ENCODE assay signal across 23 cellular contexts in genomic region chr9:84846501-84847323, GRCh38.
DNase-seq lines count a peak whose midpoint lies in the region; ATAC-seq and TF ChIP-seq lines count a peak whose summit lies in the region.
"Had no signal": no experiment of that assay in that cellular context is flagged by ENCODE, and none has a peak within 500 bp of the region (broad histone marks: within the 10 kb centered on the region; RNA-seq: fewer than 3 reads in every experiment).

No MANE protein-coding gene starts in this region.

- H3K4me3 Mint-ChIP-seq in GM23338 (no peak overlapping the region), T-helper 17 cell (no peak overlapping the region)
- H3K4me3 Mint-ChIP-seq: activated CD4-positive, alpha-beta T cell treated with anti-CD3 and anti-CD28 coated beads, Interleukin-2, amount 10 ng/mL, durations not matched to agents 24 days and 14 days; CD4-positive, alpha-beta T cell; mesothelial cell of epicardium; natural killer cell treated with Interleukin-12 subunit alpha and Interleukin-12 subunit beta and Interleukin-15 and Interleukin-18, amount 100 ng/mL, for 72 hours had no signal

- peaks cover 12% of the 10 kb centered on the region; the same call in 1 of the 2 replicates for H3K9me2 ChIP-seq in GM23338 (ENCODE audit: insufficient read depth)
- no peaks in the 10 kb centered on the region for H3K9me2 ChIP-seq in hepatocyte (replicated peaks; ENCODE audit: insufficient read depth)

- H3K9me3 Mint-ChIP-seq in GM23338, result peaks cover 6% of the 10 kb centered on the region; the same call in 1 of the 3 replicates
- H3K9me3 Mint-ChIP-seq: activated CD4-positive, alpha-beta T cell treated with anti-CD3 and anti-CD28 coated beads, Interleukin-2, amount 10 ng/mL, durations not matched to agents 24 days and 14 days; CD4-positive, alpha-beta T cell had no signal

- H3K4me1 ChIP-seq in GM23338 (ENCODE audit: insufficient read depth), result peaks cover 28% of the 10 kb centered on the region
- H3K4me1 ChIP-seq in hepatocyte (ENCODE audit: insufficient read depth), result peaks cover 4% of the 10 kb centered on the region
- H3K4me1 ChIP-seq: testis had no signal

- H4K20me1 ChIP-seq in GM23338 (replicated peaks; ENCODE audit: insufficient read depth), result no peaks in the 10 kb centered on the region
- no peaks in the 10 kb centered on the region for H4K20me1 ChIP-seq in hepatocyte (ENCODE audit: insufficient read depth, poor library complexity, severe bottlenecking)

- no peak overlapping the region for H3K27ac ChIP-seq in GM23338 (ENCODE audit: low read depth)
- peak overlapping the region; percentile 56 for H3K27ac ChIP-seq in cingulate gyrus (ENCODE audit: low read depth, low read length)
- H3K27ac ChIP-seq in hepatocyte, result no peak overlapping the region
- H3K27ac ChIP-seq: brain microvascular endothelial cell, testis had no signal

- no peaks in the 10 kb centered on the region for H3K9me3 ChIP-seq in T-helper 17 cell (ENCODE audit: control insufficient read depth, low read length, poor library complexity, severe bottlenecking)
- no peaks in the 10 kb centered on the region for H3K9me3 ChIP-seq in hepatocyte (ENCODE audit: low read depth)
- H3K9me3 ChIP-seq: testis had no signal

- no peaks in the 10 kb centered on the region for H3F3A ChIP-seq in GM23338 (replicated peaks; ENCODE audit: low read depth)

- WGBS in hepatocyte (ENCODE audit: low lambda C conversion rate, missing lambda C conversion rate), result 84% methylated on average over 4 of the region's 4 CpGs

- intact Hi-C loops in left colon (cut with DNase I, micrococcal nuclease), result no loop called here

- H3K36me3 ChIP-seq in GM23338 (ENCODE audit: insufficient read depth) (no peaks in the 10 kb centered on the region), hepatocyte (replicated peaks; ENCODE audit: insufficient read depth, low read depth) (no peaks in the 10 kb centered on the region)
- H3K36me3 ChIP-seq: brain microvascular endothelial cell had no signal

- peaks cover 25% of the 10 kb centered on the region for H3K4me1 Mint-ChIP-seq in GM23338
- no peaks in the 10 kb centered on the region for H3K4me1 Mint-ChIP-seq in T-helper 17 cell
- H3K4me1 Mint-ChIP-seq: activated CD4-positive, alpha-beta T cell treated with anti-CD3 and anti-CD28 coated beads, Interleukin-2, amount 10 ng/mL, durations not matched to agents 24 days and 14 days; mesothelial cell of epicardium had no signal

- DNase-seq in GM23338 (ENCODE audit: low spot score) (no peak), NCI-H526 treated with DMSO at 0.1 percent for 48 hours (lab: John Stamatoyannopoulos, UW) (peak; percentile 17), kidney tubule cell (ENCODE audit: low spot score) (peak; percentile 77), left colon (no peak), mucosa of gallbladder (ENCODE audit: low spot score) (no peak), T-helper 17 cell (no peak), hepatocyte (ENCODE audit: low spot score) (no peak)
- DNase-seq: activated CD4-positive, alpha-beta T cell treated with anti-CD3 and anti-CD28 coated beads, Interleukin-2, amount 10 ng/mL, durations not matched to agents 24 days and 14 days; activated effector memory CD4-positive, alpha-beta T cell treated with Interleukin-2 at 50 U/mL for 16 hours; brain microvascular endothelial cell; CD4-positive, alpha-beta T cell; cortex of kidney; kidney; NCI-H187 treated with DMSO at 0.1 percent for 48 hours; NCI-H524; SIG-M5; T-helper 1 cell; testis had no signal

- H3K4me3 ChIP-seq in GM23338 (no peak overlapping the region), hepatocyte (no peak overlapping the region)
- H3K4me3 ChIP-seq: GM12878, K562, testis had no signal

- no peak overlapping the region for H2AFZ ChIP-seq in GM23338
- H2AFZ ChIP-seq in hepatocyte, result no peak overlapping the region

- TF ChIP-seq CTCF in GM23338 (conservative IDR thresholded peaks at IDR 0.05; ENCODE audit: low read depth in 2 of 2) (no peak), hepatocyte (IDR thresholded peaks at IDR 0.05; ENCODE audit: poor library complexity) (no peak)

- no peaks in the 10 kb centered on the region for H3K79me2 ChIP-seq in GM23338 (replicated peaks; ENCODE audit: insufficient read depth)
- no peaks in the 10 kb centered on the region for H3K79me2 ChIP-seq in hepatocyte

- H3K36me3 Mint-ChIP-seq in GM23338 (ENCODE audit: low read depth), result no peaks in the 10 kb centered on the region
- H3K36me3 Mint-ChIP-seq in T-helper 17 cell (ENCODE audit: low read depth), result no peaks in the 10 kb centered on the region
- H3K36me3 Mint-ChIP-seq: mesothelial cell of epicardium; natural killer cell treated with Interleukin-12 subunit alpha and Interleukin-12 subunit beta and Interleukin-15 and Interleukin-18, amount 100 ng/mL, for 72 hours had no signal

- H3K27me3 Mint-ChIP-seq in GM23338 (ENCODE audit: insufficient read depth, low read depth, poor library complexity), result peaks cover 8% of the 10 kb centered on the region
- H3K27me3 Mint-ChIP-seq in T-helper 17 cell, result peaks cover 6% of the 10 kb centered on the region
- H3K27me3 Mint-ChIP-seq: activated CD4-positive, alpha-beta T cell treated with anti-CD3 and anti-CD28 coated beads, Interleukin-2, amount 10 ng/mL, durations not matched to agents 24 days and 14 days; CD4-positive, alpha-beta T cell had no signal

- no peak overlapping the region for H3K27ac Mint-ChIP-seq in GM23338
- H3K27ac Mint-ChIP-seq in T-helper 17 cell, result no peak overlapping the region
- H3K27ac Mint-ChIP-seq: activated CD4-positive, alpha-beta T cell treated with anti-CD3 and anti-CD28 coated beads, Interleukin-2, amount 10 ng/mL, durations not matched to agents 24 days and 14 days; CD4-positive, alpha-beta T cell; mesothelial cell of epicardium; natural killer cell treated with Interleukin-12 subunit alpha and Interleukin-12 subunit beta and Interleukin-15 and Interleukin-18, amount 100 ng/mL, for 72 hours had no signal

- H3K27me3 ChIP-seq in GM23338 (ENCODE audit: insufficient read depth) (no peaks in the 10 kb centered on the region), hepatocyte (no peaks in the 10 kb centered on the region)
- H3K27me3 ChIP-seq: brain microvascular endothelial cell, testis had no signal

- ATAC-seq in GM23338 (peak; percentile 28; the same call in 1 of the 3 replicates), left colon (no peak), T-helper 17 cell (no peak)
- ATAC-seq: GM12878; K562; natural killer cell treated with Interleukin-12 subunit alpha and Interleukin-12 subunit beta and Interleukin-15 and Interleukin-18, amount 100 ng/mL, for 72 hours had no signal

- H3K4me2 ChIP-seq in GM23338, result peak overlapping the region; percentile 11
- H3K4me2 ChIP-seq in hepatocyte, result no peak overlapping the region

TF ChIP-seq in GM23338, 12 proteins besides CTCF, POLR2A, EP300 and RAD21:
- no peak for TF ChIP-seq REST (IDR thresholded peaks at IDR 0.05; ENCODE audit: unreplicated experiment)
- peak; percentile 63; the same call in 1 of the 2 replicates for TF ChIP-seq NANOG (IDR thresholded peaks at IDR 0.05; ENCODE audit: borderline replicate concordance)

Comparison
In these comparisons a context has a peak if more than half of its experiments do, and no peak if none do; other contexts are left out.
1. DNase-seq: peak in NCI-H526 treated with DMSO at 0.1 percent for 48 hours (single experiment) and kidney tubule cell (single experiment); none in GM23338 (single experiment), left colon (0 of 2), mucosa of gallbladder (single experiment), T-helper 17 cell (0 of 3) and hepatocyte (single experiment).